9 cellular contexts compared by ENCODE assay signal in genomic region chr6:93418113-93418447, GRCh38. TPM values are rescaled to one million over a fixed set of nuclear protein-coding genes. Genes with fewer than 3 reads are reported as not detected.
A peak's percentile ranks its signal among the peaks of the same experiment; 100 is the strongest.
DNase-seq lines count a peak whose midpoint lies in the region; TF ChIP-seq lines count a peak whose summit lies in the region.
"Had no signal": no experiment of that assay in that cellular context is flagged by ENCODE, and none has a peak within 500 bp of the region (broad histone marks: within the 10 kb centered on the region; RNA-seq: fewer than 3 reads in every experiment).

No MANE protein-coding gene starts in this region.

- no peaks in the 10 kb centered on the region for H3K9me3 Mint-ChIP-seq in Caco-2 (ENCODE audit: unreplicated experiment)
- H3K9me3 Mint-ChIP-seq in endodermal cell = no peaks in the 10 kb centered on the region
- no peaks in the 10 kb centered on the region for H3K9me3 Mint-ChIP-seq in osteocyte (ENCODE audit: unreplicated experiment)

- peak overlapping the region; percentile 86 for H2AFZ ChIP-seq in MM.1S (ENCODE audit: low read length)

- intact Hi-C loops in Caco-2 (cut with micrococcal nuclease; ENCODE audit: unreplicated experiment) = no loop called here

- peak overlapping the region; percentile 38; the same call in 1 of the 2 replicates for H3K9ac ChIP-seq in MM.1S (ENCODE audit: low read length)
- peak overlapping the region; percentile 50 for H3K9ac ChIP-seq in endodermal cell (ENCODE audit: extremely low read depth, low read length, poor library complexity, severe bottlenecking)

- no peaks in the 10 kb centered on the region for H3K9me2 ChIP-seq in MM.1S (replicated peaks; ENCODE audit: insufficient read depth, low read length)

- TF ChIP-seq CTCF in Caco-2 (IDR thresholded peaks at IDR 0.05; ENCODE audit: insufficient read depth in 1 of 2, low read depth in 1 of 2, low read length in 1 of 2, severe bottlenecking in 1 of 2, unreplicated experiment in 1 of 2) = no peak
- TF ChIP-seq CTCF in MM.1S (IDR thresholded peaks at IDR 0.05; ENCODE audit: low read length) = no peak
- TF ChIP-seq CTCF in endodermal cell (conservative IDR thresholded peaks at IDR 0.05) = no peak
- no peak for TF ChIP-seq CTCF in osteocyte (IDR thresholded peaks at IDR 0.05)

- H3K4me1 Mint-ChIP-seq in Caco-2 (ENCODE audit: low read depth, unreplicated experiment) (peaks cover 7% of the 10 kb centered on the region), endodermal cell (peaks cover 16% of the 10 kb centered on the region), osteocyte (ENCODE audit: unreplicated experiment) (peaks cover 41% of the 10 kb centered on the region)

- H3K27me3 ChIP-seq in Caco-2 (replicated peaks; ENCODE audit: control insufficient read depth, insufficient read depth, low read length) (peaks cover 3% of the 10 kb centered on the region), MM.1S (replicated peaks; ENCODE audit: insufficient read depth, low read length) (0 out of 2 replicates have a peak, but pooled peaks cover 7% of the 10 kb centered on the region), endodermal cell (ENCODE audit: control insufficient read depth, insufficient read depth, low read length, poor library complexity, severe bottlenecking) (peaks cover 37% of the 10 kb centered on the region)

- POLR2A ChIA-PET in Caco-2 (lab: Charles Lee) = no interaction called here

- H3K9me3 ChIP-seq in Caco-2 = no peaks in the 10 kb centered on the region
- no peaks in the 10 kb centered on the region for H3K9me3 ChIP-seq in MM.1S (replicated peaks; ENCODE audit: insufficient read depth, low read length)
- H3K9me3 ChIP-seq in endodermal cell (ENCODE audit: control insufficient read depth, low read length) = no peaks in the 10 kb centered on the region

- H3K36me3 Mint-ChIP-seq in Caco-2 (ENCODE audit: insufficient read depth, unreplicated experiment) = no peaks in the 10 kb centered on the region
- no peaks in the 10 kb centered on the region for H3K36me3 Mint-ChIP-seq in endodermal cell (ENCODE audit: low read depth)
- H3K36me3 Mint-ChIP-seq in osteocyte (ENCODE audit: unreplicated experiment) = peaks cover 27% of the 10 kb centered on the region

- no TSS peak for BruUV-seq in Caco-2 (replicated peaks; lab: Mats Ljungman, UMichigan)

- H3K27me3 Mint-ChIP-seq in Caco-2 (ENCODE audit: insufficient read depth, unreplicated experiment) = peaks cover 15% of the 10 kb centered on the region
- H3K27me3 Mint-ChIP-seq in endodermal cell (ENCODE audit: insufficient read depth) = peaks cover 49% of the 10 kb centered on the region
- no peaks in the 10 kb centered on the region for H3K27me3 Mint-ChIP-seq in osteocyte (ENCODE audit: unreplicated experiment)

- 0 to 4% methylated on average over 2 to 6 of the region's 6 CpGs for WGBS in endodermal cell (ENCODE audit: insufficient coverage in 1 of 2, insufficient read length in 1 of 2), 2 experiments

- DNase-seq in Caco-2 (no peak), MM.1S (no peak), endodermal cell (no peak), osteocyte (ENCODE audit: extremely low spot score, unreplicated experiment) (no peak), LoVo (ENCODE audit: low spot score) (no peak), dedifferentiated amniotic fluid mesenchymal stem cell (ENCODE audit: extremely low spot score) (no peak), germinal center (ENCODE audit: low spot score) (no peak)
- DNase-seq in activated CD4-positive, alpha-beta T cell treated with anti-CD3 and anti-CD28 coated beads, Interleukin-2, amount 50 U/mL, for 1 hour = no peak
- DNase-seq: SIG-M5 had no signal

- H3K4me1 ChIP-seq in Caco-2 (peaks cover 18% of the 10 kb centered on the region), MM.1S (ENCODE audit: low read length) (no peaks in the 10 kb centered on the region), endodermal cell (ENCODE audit: control insufficient read depth, insufficient read depth, low read length) (peaks cover 4% of the 10 kb centered on the region)

- CTCF ChIA-PET in Caco-2 (lab: Charles Lee) = no interaction called here

- H3K27ac ChIP-seq in MM.1S (ENCODE audit: low read length) (no peak overlapping the region), endodermal cell (ENCODE audit: low read depth, low read length) (peak overlapping the region; percentile 77)

- H4K20me1 ChIP-seq in MM.1S (ENCODE audit: insufficient read depth, low read length) = no peaks in the 10 kb centered on the region

- H3F3A ChIP-seq in MM.1S (ENCODE audit: insufficient read depth, low read length) = peaks cover 16% of the 10 kb centered on the region

- H3K4me3 ChIP-seq in Caco-2 (ENCODE audit: low read depth, low read length) (no peak overlapping the region), MM.1S (ENCODE audit: low read length) (peak overlapping the region; percentile 85), endodermal cell (ENCODE audit: low read length) (peak overlapping the region; percentile 96)

- H3K79me2 ChIP-seq in MM.1S (ENCODE audit: low read length) = no peaks in the 10 kb centered on the region

- H3K4me2 ChIP-seq in MM.1S (ENCODE audit: low read depth, low read length) = peak overlapping the region; percentile 100

- H3K4me3 Mint-ChIP-seq in Caco-2 (ENCODE audit: unreplicated experiment) (peak overlapping the region; percentile 72), endodermal cell (peak overlapping the region; percentile 72), osteocyte (ENCODE audit: unreplicated experiment) (peak overlapping the region; percentile 99)

- H3K27ac Mint-ChIP-seq in Caco-2 (ENCODE audit: unreplicated experiment) (no peak overlapping the region), endodermal cell (no peak overlapping the region), osteocyte (ENCODE audit: unreplicated experiment) (peak overlapping the region; percentile 95)

- no peaks in the 10 kb centered on the region for H3K36me3 ChIP-seq in Caco-2 (ENCODE audit: control insufficient read depth, insufficient read depth, low read length)
- no peaks in the 10 kb centered on the region for H3K36me3 ChIP-seq in MM.1S (replicated peaks; ENCODE audit: insufficient read depth, low read length)
- H3K36me3 ChIP-seq in endodermal cell (ENCODE audit: control insufficient read depth, insufficient read depth, low read length) = no peaks in the 10 kb centered on the region

RNA-seq across cellular contexts. Expression of gene EPHA7, which starts 1.3 kb away (rescaled TPM):
- total RNA-seq in Caco-2 (2022) = not detected in 2 replicates
- 1 to 10 TPM; 2.5 to 5.5 TPM for total RNA-seq in endodermal cell
- polyA plus RNA-seq in endodermal cell (2013, experiment 1 of 2) = 84.7 TPM
- polyA plus RNA-seq in endodermal cell (2013, experiment 2 of 2) = 79.2 TPM
- total RNA-seq in osteocyte = 418 and 424 TPM in 2 replicates

Comparison
In these comparisons a context has a peak if more than half of its experiments do, and no peak if none do; other contexts are left out.
1. RNA of gene EPHA7, which starts 1.3 kb away (total RNA-seq): 418 to 424 TPM in osteocyte; 2.5 to 5.5 TPM in endodermal cell and not detected in Caco-2; every median in the first group is over 10 times any median in the second.
2. Peak in every context shown above with its lines, with median percentiles within 50 percentile points of each other: H3K4me3 Mint-ChIP-seq.